In genomic region chr2:142190805-142191204, GRCh38 we compare ENCODE assay signal across 21 cellular contexts. TPM values are rescaled to one million over a fixed set of nuclear protein-coding genes. Genes with fewer than 3 reads are reported as not detected.
A peak's percentile ranks its signal among the peaks of the same experiment; 100 is the strongest.
DNase-seq lines count a peak whose midpoint lies in the region; ATAC-seq, FAIRE-seq and TF ChIP-seq lines count a peak whose summit lies in the region.
"Had no signal": no experiment of that assay in that cellular context is flagged by ENCODE, and none has a peak within 500 bp of the region (broad histone marks: within the 10 kb centered on the region; RNA-seq: fewer than 3 reads in every experiment).

No MANE protein-coding gene starts in this region.

- intact Hi-C loops in kidney (cut with DNase I), result no loop called here

- no peaks in the 10 kb centered on the region for H3K27me3 ChIP-seq in bronchial epithelial cell (ENCODE audit: control insufficient read depth, insufficient read depth, low read length)
- no peaks in the 10 kb centered on the region for H3K27me3 ChIP-seq in SJCRH30
- H3K27me3 ChIP-seq: BE2C, gastrocnemius medialis, right lobe of liver, suprapubic skin had no signal

- H3K9ac ChIP-seq in kidney (ENCODE audit: low read length in 2 of 2), result no peak overlapping the region

- no peak for TF ChIP-seq CTCF in AG10803 (conservative IDR thresholded peaks at IDR 0.05; ENCODE audit: low read length)
- TF ChIP-seq CTCF in bronchial epithelial cell (IDR thresholded peaks at IDR 0.05; ENCODE audit: insufficient read depth, low read length, severe bottlenecking), result no peak
- no peak for TF ChIP-seq CTCF in kidney (IDR thresholded peaks at IDR 0.05; ENCODE audit: borderline replicate concordance, extremely low read depth, insufficient read depth)

- FAIRE-seq in HTR-8/SVneo (lab: Jason Lieb, UNC), result peak; percentile 42
- no peak for FAIRE-seq in bronchial epithelial cell (lab: Jason Lieb, UNC)
- FAIRE-seq in kidney (lab: Jason Lieb, UNC), result no peak

- peaks cover 5% of the 10 kb centered on the region; the same call in 1 of the 2 replicates for H3K4me1 ChIP-seq in SJCRH30
- no peaks in the 10 kb centered on the region for H3K4me1 ChIP-seq in kidney (ENCODE audit: control insufficient read depth in 1 of 2, insufficient read depth in 1 of 2, low read depth in 1 of 2, low read length in 2 of 2)
- H3K4me1 ChIP-seq: BE2C, gastrocnemius medialis, right lobe of liver, suprapubic skin had no signal

- DNase-seq in AG10803 (ENCODE audit: low read depth), result peak; percentile 6
- DNase-seq in HTR-8/SVneo (ENCODE audit: insufficient read length, low spot score), result peak; percentile 9
- peak; percentile 35 for DNase-seq in bronchial epithelial cell (ENCODE audit: low read depth)
- DNase-seq in iris pigment epithelial cell (ENCODE audit: low read depth), result peak; percentile 69
- no peak for DNase-seq in COR-L47 (lab: John Stamatoyannopoulos, UW)
- no peak for DNase-seq in SJCRH30
- no peak for DNase-seq in kidney
- DNase-seq: activated B cell treated with CpG ODN at 0.5 μM for 24 hours; activated effector memory CD4-positive, alpha-beta T cell treated with Interleukin-2 at 50 U/mL for 16 hours; anterior cingulate cortex; BE2C; DMS153; effector memory CD4-positive, alpha-beta T cell; gastrocnemius medialis; midbrain; MM.1S; NCI-H69; right lobe of liver; stimulated activated CD4-positive, alpha-beta T cell treated with anti-CD3 and anti-CD28 coated beads, Interleukin-2, amount 100 ng/mL, for 48 hours had no signal

- H3K4me3 ChIP-seq in AG10803 (ENCODE audit: low read length) (no peak overlapping the region), bronchial epithelial cell (ENCODE audit: low read depth, low read length) (no peak overlapping the region), SJCRH30 (no peak overlapping the region), kidney (ENCODE audit: low read length in 2 of 2) (no peak overlapping the region)
- H3K4me3 ChIP-seq: gastrocnemius medialis, right lobe of liver, suprapubic skin had no signal

- no peak overlapping the region for H3K27ac ChIP-seq in SJCRH30
- no peak overlapping the region for H3K27ac ChIP-seq in kidney (ENCODE audit: low read depth in 2 of 2, low read length in 2 of 2)
- H3K27ac ChIP-seq: gastrocnemius medialis, right lobe of liver, suprapubic skin had no signal

- H3K9me3 ChIP-seq in SJCRH30 (replicated peaks) (no peaks in the 10 kb centered on the region), kidney (ENCODE audit: control insufficient read depth in 1 of 2, low read length in 2 of 2) (no peaks in the 10 kb centered on the region)
- H3K9me3 ChIP-seq: BE2C, gastrocnemius medialis, right lobe of liver, suprapubic skin had no signal

- H3K36me3 ChIP-seq in bronchial epithelial cell (ENCODE audit: control insufficient read depth, insufficient read depth, low read length), result no peaks in the 10 kb centered on the region
- no peaks in the 10 kb centered on the region for H3K36me3 ChIP-seq in SJCRH30
- no peaks in the 10 kb centered on the region for H3K36me3 ChIP-seq in kidney (ENCODE audit: control insufficient read depth in 1 of 2, insufficient read depth in 2 of 2, low read length in 2 of 2)
- H3K36me3 ChIP-seq: BE2C, gastrocnemius medialis, right lobe of liver, suprapubic skin had no signal

- no peak for ATAC-seq in HG02763 (IDR thresholded peaks at IDR 0.05; ENCODE audit: unreplicated experiment)
- ATAC-seq: gastrocnemius medialis had no signal

RNA-seq across cellular contexts. Expression of gene LRP1B, which starts 60.0 kb away (rescaled TPM):
- under 0.01 TPM in 1 of 2 replicates, not detected in the other for total RNA-seq in bronchial epithelial cell
- 6.8 and 7.5 TPM in 2 replicates for total RNA-seq in SJCRH30 (2014; rRNA removed; shearing (Covaris generic))
- total RNA-seq in kidney, result 1.2 TPM
- 0.69 TPM for polyA plus RNA-seq in kidney (ENCODE audit: insufficient read depth, low read depth, low replicate concordance)
- total RNA-seq: activated B cell treated with CpG ODN at 0.5 μM for 24 hours had no signal

Comparison
In these comparisons a context has a peak if more than half of its experiments do, and no peak if none do; other contexts are left out.
1. DNase-seq: peak in AG10803 (single experiment), HTR-8/SVneo (single experiment), bronchial epithelial cell (single experiment) and iris pigment epithelial cell (single experiment); none in COR-L47 (single experiment), SJCRH30 (0 of 2) and kidney (single experiment).